9 cellular contexts compared by ENCODE assay signal in the genomic region with DNA sequence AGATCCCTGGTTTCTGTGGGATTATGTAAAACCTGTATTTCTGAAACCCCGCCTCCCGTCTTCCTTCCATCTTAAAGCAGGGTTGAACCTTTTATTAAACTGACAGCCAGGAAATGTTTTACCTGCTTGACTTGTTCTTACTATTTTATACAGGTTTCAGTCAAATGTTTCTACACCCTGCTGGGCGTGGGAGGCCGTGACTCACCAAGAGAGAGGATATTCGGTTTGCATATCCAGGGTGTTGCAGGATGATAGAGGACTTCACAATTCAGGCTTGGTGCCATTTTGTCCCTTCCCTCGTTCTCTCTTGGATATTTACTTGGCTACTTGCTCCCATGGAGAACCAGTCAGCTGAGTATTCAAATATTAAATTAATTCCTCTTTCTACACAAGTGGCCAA.
DNase-seq lines count a peak whose midpoint lies in the region; ATAC-seq, FAIRE-seq and TF ChIP-seq lines count a peak whose summit lies in the region.
"Had no signal": no experiment of that assay in that cellular context is flagged by ENCODE, and none has a peak within 500 bp of the region (broad histone marks: within the 10 kb centered on the region; RNA-seq: fewer than 3 reads in every experiment).

No MANE protein-coding gene starts in this region.

- H3K4me2 ChIP-seq in OCI-LY1 (ENCODE audit: low read length) (peak overlapping the region; percentile 56), keratinocyte (ENCODE audit: control insufficient read depth, extremely low read depth, insufficient read depth, low read depth, low read length) (peak overlapping the region; percentile 62)

- no peak for TF ChIP-seq POLR2A in upper lobe of left lung (IDR thresholded peaks at IDR 0.05)

- H3K36me3 ChIP-seq in OCI-LY1 (ENCODE audit: insufficient read depth, low read length): no peaks in the 10 kb centered on the region
- no peaks in the 10 kb centered on the region for H3K36me3 ChIP-seq in keratinocyte (ENCODE audit: control insufficient read depth in 2 of 2, extremely low read depth in 1 of 2, insufficient read depth in 2 of 2, low read length in 2 of 2)
- no peaks in the 10 kb centered on the region for H3K36me3 ChIP-seq in upper lobe of left lung
- H3K36me3 ChIP-seq: BLaER1 treated with 17β-estradiol and CSF1 and Interleukin-3, amounts not matched to agents 10 nM and 100 nM had no signal

- ATAC-seq in upper lobe of left lung (ENCODE audit: low FRiP score in 2 of 2) (peak; percentile 20 to 78), HG02840 (IDR thresholded peaks at IDR 0.05; ENCODE audit: low FRiP score, unreplicated experiment) (no peak)

- H2AFZ ChIP-seq in OCI-LY1 (ENCODE audit: low read length): peak overlapping the region; percentile 86
- H2AFZ ChIP-seq in keratinocyte (ENCODE audit: control insufficient read depth, low read length): no peak overlapping the region

- TF ChIP-seq CTCF in OCI-LY1 (IDR thresholded peaks at IDR 0.05; ENCODE audit: low read length) (no peak), keratinocyte (optimal IDR thresholded peaks at IDR 0.05 in 1 of 3, IDR thresholded peaks at IDR 0.05 in 1 of 3, conservative IDR thresholded peaks at IDR 0.05 in 1 of 3; ENCODE audit: extremely low read depth in 1 of 3, insufficient read depth in 2 of 3, low read length in 3 of 3) (no peak), upper lobe of left lung (IDR thresholded peaks at IDR 0.05) (no peak)

- H3K4me1 ChIP-seq in OCI-LY1 (ENCODE audit: insufficient read depth, low read length, severe bottlenecking) (peaks cover 69% of the 10 kb centered on the region), keratinocyte (ENCODE audit: control insufficient read depth, extremely low read depth, insufficient read depth, low read length) (peaks cover 54% of the 10 kb centered on the region), upper lobe of left lung (peaks cover 0 to 12% (median 5%) of the 10 kb centered on the region in 4 donors)

- H3K79me2 ChIP-seq in OCI-LY1 (ENCODE audit: insufficient read depth, low read length) (no peaks in the 10 kb centered on the region), keratinocyte (ENCODE audit: control insufficient read depth, insufficient read depth, low read length) (no peaks in the 10 kb centered on the region)

- peak; percentile 92 for FAIRE-seq in keratinocyte (lab: Jason Lieb, UNC)

- no peaks in the 10 kb centered on the region for H3K9me2 ChIP-seq in OCI-LY1 (ENCODE audit: low read depth, low read length)

- H3K9ac ChIP-seq in OCI-LY1 (ENCODE audit: low read length) (peak overlapping the region; percentile 38; the same call in 1 of the 2 replicates), keratinocyte (ENCODE audit: control insufficient read depth, extremely low read depth, insufficient read depth, low read length) (no peak overlapping the region)
- H3K9ac ChIP-seq: BLaER1 treated with 17β-estradiol and CSF1 and Interleukin-3, amounts not matched to agents 10 nM and 100 nM had no signal

- H3K9me3 ChIP-seq in OCI-LY1 (ENCODE audit: low read length) (no peaks in the 10 kb centered on the region), keratinocyte (ENCODE audit: control insufficient read depth, low read depth, low read length) (no peaks in the 10 kb centered on the region), upper lobe of left lung (no peaks in the 10 kb centered on the region)
- H3K9me3 ChIP-seq: BLaER1 treated with 17β-estradiol and CSF1 and Interleukin-3, amounts not matched to agents 10 nM and 100 nM had no signal

- H4K20me1 ChIP-seq in OCI-LY1 (ENCODE audit: insufficient read depth, low read length) (no peaks in the 10 kb centered on the region), keratinocyte (ENCODE audit: control insufficient read depth, extremely low read depth, insufficient read depth, low read length) (no peaks in the 10 kb centered on the region)
- H4K20me1 ChIP-seq: BLaER1 treated with 17β-estradiol and CSF1 and Interleukin-3, amounts not matched to agents 10 nM and 100 nM had no signal

- H3K27me3 ChIP-seq in OCI-LY1 (ENCODE audit: insufficient read depth, low read length) (no peaks in the 10 kb centered on the region), keratinocyte (ENCODE audit: control insufficient read depth, extremely low read depth, insufficient read depth, low read length) (no peaks in the 10 kb centered on the region), upper lobe of left lung (no peaks in the 10 kb centered on the region)
- H3K27me3 ChIP-seq: BLaER1 treated with 17β-estradiol and CSF1 and Interleukin-3, amounts not matched to agents 10 nM and 100 nM had no signal

- H3K4me3 ChIP-seq in OCI-LY1 (ENCODE audit: low read depth, low read length, poor library complexity, severe bottlenecking) (peak overlapping the region; percentile 14), keratinocyte (ENCODE audit: control insufficient read depth in 2 of 3, extremely low read depth in 1 of 3, insufficient read depth in 2 of 3, low read depth in 1 of 3, low read length in 3 of 3) (no peak overlapping the region), upper lobe of left lung (no peak overlapping the region)
- H3K4me3 ChIP-seq: BLaER1 treated with 17β-estradiol and CSF1 and Interleukin-3, amounts not matched to agents 10 nM and 100 nM had no signal

- H3K9me1 ChIP-seq in keratinocyte (ENCODE audit: control insufficient read depth, extremely low read depth, insufficient read depth, low read length): peaks cover 2% of the 10 kb centered on the region

- dilution Hi-C loops in keratinocyte (cut with MboI; ENCODE audit: extremely low pct_ligation_motif_present, low sequenced_read_pairs): no loop called here

- 55 to 83% methylated on average over 6 of the region's 6 CpGs for WGBS in upper lobe of left lung, 2 donors

- no peak for TF ChIP-seq EP300 in upper lobe of left lung (IDR thresholded peaks at IDR 0.05)

- H3F3A ChIP-seq in OCI-LY1 (ENCODE audit: insufficient read depth, low read length): peaks cover 5% of the 10 kb centered on the region; the same call in 1 of the 2 replicates

- DNase-seq in activated T-cell treated with anti-CD3 and anti-CD28 coated beads for 48 hours (ENCODE audit: low read depth) (peak; percentile 62), keratinocyte (ENCODE audit: low read depth, low spot score) (no peak), upper lobe of left lung (peak in 1 of 2 donors; percentile 50), GM19238 (ENCODE audit: insufficient read length, low spot score) (no peak), NCI-H82 treated with DMSO at 0.1 percent for 48 hours (lab: John Stamatoyannopoulos, UW; ENCODE audit: unreplicated experiment) (no peak)
- no peak for DNase-seq in activated T-cell treated with anti-CD3 and anti-CD28 coated beads, Interleukin-2, amount 50 U/mL, for 1 hour

- peak overlapping the region; percentile 90 for H3K27ac ChIP-seq in OCI-LY1 (ENCODE audit: low read depth, low read length, poor library complexity, severe bottlenecking)
- H3K27ac ChIP-seq in keratinocyte (ENCODE audit: control insufficient read depth, insufficient read depth, low read length): peak overlapping the region; percentile 72
- peak overlapping the region in 2 of 4 donors; percentile 41 to 56 for H3K27ac ChIP-seq in upper lobe of left lung
- H3K27ac ChIP-seq: BLaER1 treated with 17β-estradiol and CSF1 and Interleukin-3, amounts not matched to agents 10 nM and 100 nM had no signal
